In the genomic region with DNA sequence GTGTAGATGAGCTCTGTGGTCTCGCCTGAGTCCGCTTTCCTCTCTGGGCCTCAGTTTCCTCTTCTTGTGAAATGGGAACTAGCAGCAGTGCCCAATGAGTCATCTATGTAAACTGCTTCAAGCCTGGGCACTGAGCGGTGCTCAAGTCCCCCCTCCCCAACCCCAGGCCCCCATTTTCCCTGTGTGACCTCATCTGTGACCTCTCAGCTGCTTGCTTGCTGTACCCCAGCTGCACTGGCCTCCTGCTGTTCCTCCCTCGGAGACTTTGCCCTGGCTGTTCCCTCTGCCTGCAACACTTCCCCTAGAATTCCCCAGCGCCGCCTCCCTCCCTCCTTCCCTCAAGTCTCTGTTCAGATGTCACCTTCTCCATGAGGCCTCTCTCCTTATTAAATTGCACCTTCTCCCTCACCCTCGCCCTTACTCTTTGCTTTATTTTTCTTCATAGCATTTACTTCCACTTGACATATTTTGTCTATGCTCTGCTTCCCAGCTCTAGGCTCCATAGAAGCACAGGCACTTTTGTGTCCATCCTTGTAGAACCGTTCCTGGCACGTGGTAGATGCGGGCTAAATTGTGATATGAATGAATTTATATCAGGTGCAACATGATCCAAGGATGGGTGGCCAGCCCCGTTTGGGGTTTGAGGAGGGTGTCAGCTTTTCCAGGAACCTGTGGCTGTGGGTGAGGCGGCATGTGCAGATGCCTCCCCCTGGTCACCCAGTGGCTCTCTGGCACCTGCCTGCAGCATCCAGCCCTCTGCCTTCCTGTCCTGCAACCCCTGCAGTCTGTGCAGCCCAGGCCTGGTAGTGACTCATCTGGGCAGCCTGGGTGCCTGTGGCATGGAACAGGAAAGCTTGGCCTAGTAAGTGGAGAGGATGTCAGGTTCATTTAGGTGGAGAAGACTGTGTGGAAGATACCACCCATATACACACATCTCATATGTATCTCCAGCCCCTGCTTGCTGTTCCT, we compare ENCODE assay signal across 8 cellular contexts. TPM values are rescaled to one million over a fixed set of nuclear protein-coding genes. Genes with fewer than 3 reads are reported as not detected.
DNase-seq lines count a peak whose midpoint lies in the region; ATAC-seq, FAIRE-seq and TF ChIP-seq lines count a peak whose summit lies in the region.

No MANE protein-coding gene starts in this region.

- DNase-seq in GM18507 (ENCODE audit: extremely low spot score, insufficient read length, low read depth), result no peak
- DNase-seq in NT2/D1 (ENCODE audit: low read depth, low spot score), result no peak
- peak; percentile 25 to 71 for DNase-seq in fibroblast of lung (ENCODE audit: low read depth in 2 of 2)
- no peak for DNase-seq in retinal pigment epithelial cell (ENCODE audit: low read depth)
- DNase-seq in naive thymus-derived CD4-positive, alpha-beta T cell, result no peak
- DNase-seq in GM20000 (ENCODE audit: low spot score), result no peak
- DNase-seq in uterus, result no peak
- no peak for DNase-seq in NCI-H82 treated with DMSO at 0.1 percent for 48 hours (lab: John Stamatoyannopoulos, UW; ENCODE audit: unreplicated experiment)

- no peaks in the 10 kb centered on the region for H3K27me3 ChIP-seq in NT2/D1 (ENCODE audit: insufficient read depth, insufficient read length)
- no peaks in the 10 kb centered on the region for H3K27me3 ChIP-seq in fibroblast of lung (ENCODE audit: control insufficient read depth, insufficient read depth, low read length)
- H3K27me3 ChIP-seq in naive thymus-derived CD4-positive, alpha-beta T cell (ENCODE audit: control insufficient read depth in 2 of 2, insufficient read depth in 2 of 2, low read length in 2 of 2), result no peaks in the 10 kb centered on the region
- no peaks in the 10 kb centered on the region for H3K27me3 ChIP-seq in uterus

- peak overlapping the region; percentile 21 for H3K4me3 ChIP-seq in NT2/D1 (ENCODE audit: insufficient read length, low read depth)
- no peak overlapping the region for H3K4me3 ChIP-seq in fibroblast of lung (replicated peaks in 1 of 4; ENCODE audit: control extremely low read depth in 1 of 4, insufficient read depth in 1 of 4, low read depth in 3 of 4, low read length in 4 of 4)
- H3K4me3 ChIP-seq in retinal pigment epithelial cell (ENCODE audit: low read length), result peak overlapping the region; percentile 51
- H3K4me3 ChIP-seq in naive thymus-derived CD4-positive, alpha-beta T cell (ENCODE audit: low read length), result no peak overlapping the region
- H3K4me3 ChIP-seq in uterus, result no peak overlapping the region

- no peak overlapping the region for H3K4me2 ChIP-seq in fibroblast of lung (ENCODE audit: extremely low read depth, insufficient read depth, low read length)

- intact Hi-C loops in naive thymus-derived CD4-positive, alpha-beta T cell (cut with micrococcal nuclease), result no loop called here
- intact Hi-C loops in uterus (cut with DNase I; ENCODE audit: low total_unique reads), result no loop called here

- peaks cover 4 to 55% (median 35%) of the 10 kb centered on the region in 5 donors for H3K36me3 Mint-ChIP-seq in naive thymus-derived CD4-positive, alpha-beta T cell

- peak overlapping the region in 1 of 9 donors; percentile 76 for H3K27ac Mint-ChIP-seq in naive thymus-derived CD4-positive, alpha-beta T cell

- CTCF ChIA-PET in naive thymus-derived CD4-positive, alpha-beta T cell (lab: Charles Lee), result no interaction called here

- peak overlapping the region in 4 of 10 donors; percentile 10 to 55 (median 28) for H3K4me3 Mint-ChIP-seq in naive thymus-derived CD4-positive, alpha-beta T cell

- H3K4me1 ChIP-seq in NT2/D1 (ENCODE audit: insufficient read depth, insufficient read length) (peaks cover 12% of the 10 kb centered on the region), fibroblast of lung (ENCODE audit: control insufficient read depth, extremely low read depth, insufficient read depth, low read length) (peaks cover 3% of the 10 kb centered on the region), uterus (no peaks in the 10 kb centered on the region)
- no peaks in the 10 kb centered on the region for H3K4me1 ChIP-seq in naive thymus-derived CD4-positive, alpha-beta T cell (ENCODE audit: control insufficient read depth in 2 of 2, insufficient read depth in 2 of 2, low read length in 2 of 2)

- H4K20me1 ChIP-seq in fibroblast of lung (ENCODE audit: control insufficient read depth, extremely low read depth, insufficient read depth, low read length), result no peaks in the 10 kb centered on the region

- FAIRE-seq in GM18507 (lab: Jason Lieb, UNC), result peak; percentile 57

- TF ChIP-seq POLR2A in uterus (IDR thresholded peaks at IDR 0.05), result no peak

- H3K9ac ChIP-seq in NT2/D1 (ENCODE audit: insufficient read length, low read depth) (peak overlapping the region; percentile 32), fibroblast of lung (ENCODE audit: insufficient read depth, low read length) (no peak overlapping the region)

- POLR2A ChIA-PET in naive thymus-derived CD4-positive, alpha-beta T cell (lab: Charles Lee), result no interaction called here

- peaks cover 23% of the 10 kb centered on the region for H3K79me2 ChIP-seq in fibroblast of lung (ENCODE audit: control insufficient read depth, insufficient read depth, low read length)

- no peak overlapping the region for H3K27ac ChIP-seq in fibroblast of lung (ENCODE audit: insufficient read depth, low read length)
- no peak overlapping the region for H3K27ac ChIP-seq in naive thymus-derived CD4-positive, alpha-beta T cell (ENCODE audit: low read depth, low read length)
- H3K27ac ChIP-seq in uterus, result no peak overlapping the region

- H3K9me3 ChIP-seq in NT2/D1 (ENCODE audit: insufficient read depth, low read length) (peaks cover 21% of the 10 kb centered on the region), fibroblast of lung (ENCODE audit: control insufficient read depth, insufficient read depth, low read depth, low read length) (no peaks in the 10 kb centered on the region), uterus (no peaks in the 10 kb centered on the region)
- no peaks in the 10 kb centered on the region for H3K9me3 ChIP-seq in naive thymus-derived CD4-positive, alpha-beta T cell (ENCODE audit: control insufficient read depth in 2 of 3, low read length in 3 of 3)

- no peak overlapping the region for H2AFZ ChIP-seq in fibroblast of lung (ENCODE audit: low read length)

- no peaks in the 10 kb centered on the region for H3K27me3 Mint-ChIP-seq in naive thymus-derived CD4-positive, alpha-beta T cell

- TF ChIP-seq CTCF in fibroblast of lung (conservative IDR thresholded peaks at IDR 0.05 in 1 of 2, IDR thresholded peaks at IDR 0.05 in 1 of 2; ENCODE audit: low read depth in 1 of 2, low read length in 2 of 2), result no peak
- TF ChIP-seq CTCF in retinal pigment epithelial cell (conservative IDR thresholded peaks at IDR 0.05; ENCODE audit: low read depth, low read length), result no peak
- TF ChIP-seq CTCF in GM20000 (IDR thresholded peaks at IDR 0.05; ENCODE audit: extremely low read depth, missing control alignments), result no peak
- no peak for TF ChIP-seq CTCF in uterus (IDR thresholded peaks at IDR 0.05)

- H3K9me3 Mint-ChIP-seq in naive thymus-derived CD4-positive, alpha-beta T cell, result peaks cover 0 to 32% (median 16%) of the 10 kb centered on the region in 11 donors

- H3K4me1 Mint-ChIP-seq in naive thymus-derived CD4-positive, alpha-beta T cell, result peaks cover 0 to 23% (median 14%) of the 10 kb centered on the region in 7 donors

- no peak for ATAC-seq in naive thymus-derived CD4-positive, alpha-beta T cell

- peaks cover 11% of the 10 kb centered on the region for H3K36me3 ChIP-seq in NT2/D1 (ENCODE audit: insufficient read depth, insufficient read length, low read length)
- H3K36me3 ChIP-seq in fibroblast of lung (ENCODE audit: control insufficient read depth, insufficient read depth, low read length), result no peaks in the 10 kb centered on the region
- H3K36me3 ChIP-seq in naive thymus-derived CD4-positive, alpha-beta T cell (ENCODE audit: control insufficient read depth in 2 of 3, insufficient read depth in 3 of 3, low read length in 3 of 3), result no peaks in the 10 kb centered on the region
- H3K36me3 ChIP-seq in uterus, result no peaks in the 10 kb centered on the region

RNA-seq across cellular contexts. Expression of a gene that starts 26.3 kb away (rescaled TPM):
- total RNA-seq in fibroblast of lung (4.9 and 10.1 TPM in 2 replicates), uterus (10 to 100 TPM; 11.5 to 41.8 (median 21.5) TPM)
- polyA plus RNA-seq in fibroblast of lung, result 3.7 and 6.2 TPM in 2 replicates
- 5.2 and 8.1 TPM in 2 replicates for polyA plus RNA-seq in fibroblast of lung (2012)
- polyA minus RNA-seq in fibroblast of lung (ENCODE audit: low replicate concordance), result 73.8 and 98.8 TPM in 2 replicates
- total RNA-seq in naive thymus-derived CD4-positive, alpha-beta T cell, result 10 to 100 TPM; 17.4 to 38.7 (median 34.8) TPM
- 1 to 10 TPM in 1 of 2 donors, under 1 TPM in 1; 0.91 to 2.5 TPM for polyA plus RNA-seq in naive thymus-derived CD4-positive, alpha-beta T cell

RNA-seq across cellular contexts. Expression of a gene that starts 26.9 kb away (rescaled TPM):
- total RNA-seq in fibroblast of lung, result not detected in 2 replicates
- not detected in 2 replicates for polyA plus RNA-seq in fibroblast of lung
- polyA plus RNA-seq in fibroblast of lung (2012), result not detected in 2 replicates
- not detected in 2 replicates for polyA minus RNA-seq in fibroblast of lung (ENCODE audit: low replicate concordance)
- not detected for total RNA-seq in naive thymus-derived CD4-positive, alpha-beta T cell
- polyA plus RNA-seq in naive thymus-derived CD4-positive, alpha-beta T cell, result not detected
- total RNA-seq in uterus, result not detected

Comparison
In these comparisons a context has a peak if more than half of its experiments do, and no peak if none do; other contexts are left out.
1. DNase-seq: peak in fibroblast of lung (2 of 2); none in GM18507 (single experiment), NT2/D1 (single experiment), retinal pigment epithelial cell (single experiment), naive thymus-derived CD4-positive, alpha-beta T cell (0 of 9), GM20000 (single experiment), uterus (0 of 2) and NCI-H82 treated with DMSO at 0.1 percent for 48 hours (single experiment).
2. H3K4me3 ChIP-seq: peak in NT2/D1 (single experiment) and retinal pigment epithelial cell (single experiment); none in fibroblast of lung (0 of 4), naive thymus-derived CD4-positive, alpha-beta T cell (single experiment) and uterus (0 of 2).